Comparison of ENCODE assay signal across 27 cellular contexts in genomic region chr2:116716038-116716437, GRCh38.
"Had no signal": no experiment of that assay in that cellular context is flagged by ENCODE, and none has a peak within 500 bp of the region (broad histone marks: within the 10 kb centered on the region; RNA-seq: fewer than 3 reads in every experiment).

No MANE protein-coding gene starts in this region.

- H3K27me3 ChIP-seq: Peyer's patch, SJSA1 had no signal

- H3K4me1 Mint-ChIP-seq: T-cell had no signal

- H3K9me3 ChIP-seq: Peyer's patch, SJSA1 had no signal

- H3K36me3 Mint-ChIP-seq: T-cell had no signal

- H3K27me3 Mint-ChIP-seq: T-cell had no signal

- H3K4me1 ChIP-seq: Peyer's patch, SJSA1 had no signal

- ATAC-seq: HepG2, T-cell had no signal

- H3K27ac ChIP-seq: PC-9, Peyer's patch, SJSA1, SK-N-MC had no signal

- H3K4me3 Mint-ChIP-seq: T-cell; T-helper 1 cell treated with Interleukin-12 subunit alpha and Interleukin-12 subunit beta and Interleukin-4 antibody, amounts not matched to agents 30 μg/mL and 1 μg/mL, for 36 hours had no signal

- H3K27ac Mint-ChIP-seq: T-cell; T-helper 1 cell treated with Interleukin-12 subunit alpha and Interleukin-12 subunit beta and Interleukin-4 antibody, amounts not matched to agents 30 μg/mL and 1 μg/mL, for 36 hours had no signal

- DNase-seq: IMR-90; Karpas-422; KG1; MM.1S; NCI-H1105; NCI-H1417; NCI-H1436 treated with DMSO at 0.1 percent for 48 hours; NCI-H1694; NCI-H187 treated with DMSO at 0.1 percent for 48 hours; NCI-H2029 treated with DMSO at 0.1 percent for 48 hours; NCI-H2107; NCI-H2171 treated with DMSO at 0.1 percent for 48 hours; NCI-H226; NCI-H446; NCI-H510A; NCI-H524 treated with DMSO at 0.1 percent for 48 hours; NCI-H69; NK-92 treated with Interleukin-12 subunit alpha and Interleukin-12 subunit beta, amount 100 ng/mL, for 24 hours; PC-9; Peyer's patch; Right ventricle myocardium superior; SIG-M5; T-cell had no signal

- H2AFZ ChIP-seq: PC-9 had no signal

- H3K4me3 ChIP-seq: PC-9, Peyer's patch, SJSA1, SK-N-MC had no signal

- H3K4me2 ChIP-seq: PC-9 had no signal

- H3K36me3 ChIP-seq: Peyer's patch, SJSA1 had no signal
